Comparison of ENCODE assay signal across 8 cellular contexts in the genomic region with DNA sequence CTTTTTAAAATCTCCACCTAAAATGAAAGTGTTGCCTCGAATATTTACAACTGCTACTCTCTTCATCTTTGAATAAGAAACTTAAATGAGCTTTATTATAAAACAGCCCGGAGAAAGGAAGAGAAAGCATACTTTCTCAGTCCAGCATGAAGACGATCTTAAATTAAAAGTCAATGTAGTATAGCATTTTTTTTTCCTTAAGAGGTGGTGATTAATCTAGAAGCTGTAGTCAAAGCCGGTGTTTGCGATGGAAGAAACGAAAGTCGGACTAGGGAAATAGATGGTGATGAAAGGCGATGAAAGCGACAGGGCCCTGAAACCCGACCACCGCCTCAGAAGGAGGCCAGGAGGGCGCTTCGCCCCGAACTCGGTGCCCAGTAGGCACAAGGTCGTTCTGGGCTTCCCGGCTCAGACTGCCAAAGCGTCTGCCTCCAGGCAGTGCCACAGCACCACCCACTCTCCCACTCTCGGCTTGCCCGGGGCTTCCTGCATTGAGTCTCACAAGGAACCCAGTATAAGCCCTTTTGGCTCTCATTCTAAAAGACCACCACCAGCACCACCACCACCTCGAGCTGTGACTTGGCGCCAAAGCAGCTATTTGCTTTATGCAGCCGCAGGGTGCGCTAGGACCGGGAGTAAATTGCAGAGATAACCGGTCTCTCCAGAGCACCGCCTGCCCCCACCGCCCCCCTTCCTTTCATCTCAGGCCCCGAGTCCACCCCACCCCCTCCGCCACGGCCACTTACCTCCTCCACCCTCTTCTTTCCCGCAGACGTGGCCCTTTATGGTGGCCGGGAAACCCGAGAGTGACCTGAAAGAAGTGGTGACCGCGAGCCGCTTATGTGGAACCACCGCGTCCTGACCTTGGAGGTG. TPM values are rescaled to one million over a fixed set of nuclear protein-coding genes. Genes with fewer than 3 reads are reported as not detected.
A peak's percentile ranks its signal among the peaks of the same experiment; 100 is the strongest.
DNase-seq lines count a peak whose midpoint lies in the region; ATAC-seq, FAIRE-seq and TF ChIP-seq lines count a peak whose summit lies in the region.

No MANE protein-coding gene starts in this region.

- H3K36me3 Mint-ChIP-seq in activated T-cell treated with anti-CD3 and anti-CD28 coated beads, Interleukin-2, amount 50 U/mL, for 72 hours (ENCODE audit: insufficient read depth in 2 of 2), result peaks cover 0 to 2% of the 10 kb centered on the region in 2 donors

- no peak overlapping the region for H3K27ac Mint-ChIP-seq in activated T-cell treated with anti-CD3 and anti-CD28 coated beads, Interleukin-2, amount 50 U/mL, for 72 hours

- no peak for DNase-seq in BJ (ENCODE audit: low read depth)
- DNase-seq in HTR-8/SVneo (ENCODE audit: insufficient read length, low spot score), result peak; percentile 28
- DNase-seq in activated T-cell treated with anti-CD3 and anti-CD28 coated beads, Interleukin-2, amount 50 U/mL, for 72 hours, result peak; percentile 39 to 40
- peak; percentile 44 to 53 for DNase-seq in cardiac muscle cell (ENCODE audit: low read depth in 1 of 2, low spot score in 1 of 2)
- peak; percentile 79 for DNase-seq in posterior vena cava (ENCODE audit: low spot score)
- no peak for DNase-seq in SK-N-DZ (ENCODE audit: low spot score)

- peaks cover 56% of the 10 kb centered on the region for H3K27me3 ChIP-seq in BJ (ENCODE audit: control insufficient read depth, insufficient read depth, low read length)
- peaks cover 99% of the 10 kb centered on the region for H3K27me3 ChIP-seq in cardiac muscle cell

- H3K4me1 Mint-ChIP-seq in activated T-cell treated with anti-CD3 and anti-CD28 coated beads, Interleukin-2, amount 50 U/mL, for 72 hours (ENCODE audit: low read depth), result peaks cover 33% of the 10 kb centered on the region

- H3K4me3 Mint-ChIP-seq in activated T-cell treated with anti-CD3 and anti-CD28 coated beads, Interleukin-2, amount 50 U/mL, for 72 hours, result peak overlapping the region; percentile 85 to 92

- no peak for FAIRE-seq in HTR-8/SVneo (lab: Jason Lieb, UNC)

- ATAC-seq in activated T-cell treated with anti-CD3 and anti-CD28 coated beads, Interleukin-2, amount 50 U/mL, for 72 hours (replicated peaks in 1 of 2), result peak; percentile 67 to 72
- ATAC-seq in GM18511 (IDR thresholded peaks at IDR 0.05; ENCODE audit: unreplicated experiment) (no peak), HG02884 (IDR thresholded peaks at IDR 0.05; ENCODE audit: unreplicated experiment) (no peak)

- peak overlapping the region; percentile 14 for H3K4me3 ChIP-seq in BJ (ENCODE audit: low read depth, low read length)
- peak overlapping the region; percentile 7 for H3K4me3 ChIP-seq in cardiac muscle cell

- intact Hi-C loops in posterior vena cava (cut with DNase I), result loop anchor here in 1 of 2 donors (10.0 kb wide), 1 partner anchor 46 kb away; no protein-coding TSS in a partner anchor

- H3K27me3 Mint-ChIP-seq in activated T-cell treated with anti-CD3 and anti-CD28 coated beads, Interleukin-2, amount 50 U/mL, for 72 hours (ENCODE audit: low read depth), result peaks cover 94% of the 10 kb centered on the region

- peaks cover 11% of the 10 kb centered on the region for H3K4me1 ChIP-seq in cardiac muscle cell (ENCODE audit: low read depth)

- H3K36me3 ChIP-seq in BJ (ENCODE audit: control insufficient read depth, insufficient read depth, low read length) (no peaks in the 10 kb centered on the region; the same call in 1 of the 2 replicates), cardiac muscle cell (no peaks in the 10 kb centered on the region)

- H3K9me3 ChIP-seq in cardiac muscle cell (ENCODE audit: low read depth), result no peaks in the 10 kb centered on the region

- no peak overlapping the region for H3K27ac ChIP-seq in cardiac muscle cell

- TF ChIP-seq CTCF in BJ (IDR thresholded peaks at IDR 0.05; ENCODE audit: insufficient read depth, low read depth, low read length) (no peak), cardiac muscle cell (IDR thresholded peaks at IDR 0.05; ENCODE audit: low read depth, low read length) (no peak)

- CTCF ChIA-PET in BJ (lab: Yijun Ruan, JAX), result interaction anchor here (1.1 to 1.5 kb wide), 5 partner anchors 26 to 322 kb away, joined by 3 to 5 read pairs (median 3); no protein-coding TSS in a partner anchor

- no peaks in the 10 kb centered on the region for H3K9me3 Mint-ChIP-seq in activated T-cell treated with anti-CD3 and anti-CD28 coated beads, Interleukin-2, amount 50 U/mL, for 72 hours

- POLR2A ChIA-PET in BJ (lab: Charles Lee), result interaction anchor here (0.6 kb wide), 1 partner anchor 81 kb away, joined by 3 read pairs; no protein-coding TSS in a partner anchor

RNA-seq across cellular contexts. Expression of a gene that starts 2.3 kb away (rescaled TPM):
- polyA plus RNA-seq in BJ (2011; rRNA removed) (0.09 and 0.16 TPM in 2 replicates), cardiac muscle cell (1.8 and 4.0 TPM in 2 replicates)
- polyA minus RNA-seq in BJ (2011; rRNA and poly(A)+ RNA removed), result 0.09 TPM in 1 of 2 replicates, not detected in the other
- not detected for total RNA-seq in activated T-cell treated with anti-CD3 and anti-CD28 coated beads, Interleukin-2, amount 50 U/mL, for 72 hours
- total RNA-seq in cardiac muscle cell (3.7 and 4.9 TPM in 2 replicates), posterior vena cava (1 to 10 TPM; 1.9 to 4.5 TPM)
- not detected in 2 replicates for polyA plus RNA-seq in SK-N-DZ (2014; cell fraction: cytosol; rRNA removed)
- polyA plus RNA-seq in SK-N-DZ (2014; cell fraction: nucleus; rRNA removed), result not detected in 2 replicates

Comparison
In these comparisons a context has a peak if more than half of its experiments do, and no peak if none do; other contexts are left out.
1. DNase-seq: peak in HTR-8/SVneo (single experiment), activated T-cell treated with anti-CD3 and anti-CD28 coated beads, Interleukin-2, amount 50 U/mL, for 72 hours (2 of 2), cardiac muscle cell (2 of 2) and posterior vena cava (single experiment); none in BJ (single experiment) and SK-N-DZ (single experiment).
2. ATAC-seq: peak in activated T-cell treated with anti-CD3 and anti-CD28 coated beads, Interleukin-2, amount 50 U/mL, for 72 hours (2 of 2); none in GM18511 (single experiment) and HG02884 (single experiment).